ENCODE assay signal across 8 cellular contexts in the genomic region with DNA sequence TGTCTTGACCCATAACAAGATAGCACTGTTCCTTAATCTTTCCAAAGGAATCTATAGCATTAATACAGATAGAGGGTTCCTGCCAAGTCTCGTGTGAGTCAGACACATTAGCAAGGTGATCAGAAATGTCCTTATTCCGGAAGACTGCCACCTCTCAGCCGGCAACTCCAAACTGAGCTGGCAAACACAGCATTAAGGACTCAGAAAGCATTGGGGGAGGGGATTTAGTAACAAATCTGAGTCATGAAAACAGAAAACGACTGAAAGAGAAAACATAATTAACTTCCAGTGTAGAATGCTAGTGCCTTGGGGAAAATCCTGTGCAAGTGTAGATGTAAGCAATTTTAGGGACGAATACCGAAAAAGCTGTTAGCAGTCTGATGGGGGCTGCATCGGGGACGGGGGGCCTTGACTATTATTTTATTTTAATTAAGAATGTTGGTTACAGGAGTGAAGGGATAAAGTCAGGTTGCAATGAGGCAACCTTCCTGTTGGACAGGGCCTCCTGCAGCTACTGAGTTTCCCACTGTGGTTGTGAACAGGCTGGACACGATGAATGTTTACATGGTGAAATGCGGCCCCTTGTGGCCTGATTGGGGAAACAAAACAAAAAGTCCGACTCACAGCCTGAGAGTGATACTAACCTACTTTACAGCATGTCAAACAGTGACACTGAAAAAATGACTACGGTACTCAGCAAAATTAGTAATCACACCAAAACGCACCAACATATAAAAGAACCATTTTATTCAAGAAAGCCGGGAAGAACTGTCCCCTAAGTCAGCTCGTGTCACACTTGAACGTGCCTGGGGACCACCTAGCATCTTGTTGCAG. TPM values are rescaled to one million over a fixed set of nuclear protein-coding genes. Genes with fewer than 3 reads are reported as not detected.
A peak's percentile ranks its signal among the peaks of the same experiment; 100 is the strongest.
DNase-seq lines count a peak whose midpoint lies in the region; ATAC-seq and TF ChIP-seq lines count a peak whose summit lies in the region.

No MANE protein-coding gene starts in this region.

- H3K27ac ChIP-seq in parathyroid adenoma: no peak overlapping the region

- H3K9me3 ChIP-seq in parathyroid adenoma (ENCODE audit: control insufficient read depth, low read length): no peaks in the 10 kb centered on the region

- peak; percentile 81 for DNase-seq in COR-L47 (lab: John Stamatoyannopoulos, UW)
- peak; percentile 71 for DNase-seq in HuH-7 (ENCODE audit: low spot score)
- peak; percentile 55 for DNase-seq in NCI-H82 treated with DMSO at 0.1 percent for 48 hours (lab: John Stamatoyannopoulos, UW; ENCODE audit: unreplicated experiment)
- peak; percentile 17 for DNase-seq in activated naive CD4-positive, alpha-beta T cell treated with anti-CD3 and anti-CD28 coated beads, Interleukin-2, amount 50 U/mL, for 16 hours
- DNase-seq in head of caudate nucleus: peak; percentile 26 to 89 (median 72)
- DNase-seq in posterior vena cava (ENCODE audit: low spot score): no peak

- ATAC-seq in GM19324 (IDR thresholded peaks at IDR 0.05; ENCODE audit: low FRiP score, unreplicated experiment): peak; percentile 66

- H2AFZ ChIP-seq in parathyroid adenoma: no peak overlapping the region

- no peaks in the 10 kb centered on the region for H3K27me3 ChIP-seq in parathyroid adenoma (ENCODE audit: control insufficient read depth, insufficient read depth, low read length)

- intact Hi-C loops in head of caudate nucleus (cut with DNase I): loop anchor here (2.0 to 5.0 kb wide), 2 partner anchors 391 to 476 kb away; no protein-coding TSS in a partner anchor
- intact Hi-C loops in posterior vena cava (cut with DNase I): loop anchor here (5.0 to 10.0 kb wide), 2 partner anchors 391 to 473 kb away; no protein-coding TSS in a partner anchor

- H3K4me2 ChIP-seq in parathyroid adenoma (ENCODE audit: low read length): no peak overlapping the region

- no peaks in the 10 kb centered on the region for H3K79me2 ChIP-seq in parathyroid adenoma

- no peaks in the 10 kb centered on the region for H3K36me3 ChIP-seq in parathyroid adenoma (ENCODE audit: control insufficient read depth, insufficient read depth, low read length)

- H3K4me1 ChIP-seq in parathyroid adenoma: peaks cover 4% of the 10 kb centered on the region

- no peak overlapping the region for H3K9ac ChIP-seq in parathyroid adenoma

- peak; percentile 48 for TF ChIP-seq CTCF in parathyroid adenoma (IDR thresholded peaks at IDR 0.05)

- H3K4me3 ChIP-seq in parathyroid adenoma (ENCODE audit: low read depth, low read length): no peak overlapping the region

RNA-seq across cellular contexts. Expression of gene MIS18A, which starts 20.7 kb away (rescaled TPM):
- 1 to 10 TPM; 3.8 to 4.3 TPM for total RNA-seq in posterior vena cava

RNA-seq across cellular contexts. Expression of gene MRAP, which starts 40.5 kb away (rescaled TPM):
- total RNA-seq in posterior vena cava: under 1 TPM in 1 of 2 donors, not detected in 1; 0.33 TPM
